In genomic region chr22:30720263-30720837, GRCh38 we compare ENCODE assay signal across 18 cellular contexts. TPM values are rescaled to one million over a fixed set of nuclear protein-coding genes. Genes with fewer than 3 reads are reported as not detected.
DNase-seq lines count a peak whose midpoint lies in the region; ATAC-seq, FAIRE-seq and TF ChIP-seq lines count a peak whose summit lies in the region.
"Had no signal": no experiment of that assay in that cellular context is flagged by ENCODE, and none has a peak within 500 bp of the region (broad histone marks: within the 10 kb centered on the region; RNA-seq: fewer than 3 reads in every experiment).

No MANE protein-coding gene starts in this region.

- no peak for TF ChIP-seq RAD21 in GM12878 (IDR thresholded peaks at IDR 0.05; ENCODE audit: insufficient read depth, low read depth, low read length)

- SMC1A ChIA-PET in GM12878 (lab: Charles Lee; ENCODE audit: uncharacterized antibody, unreplicated experiment): interaction anchor here (1.7 to 2.3 kb wide), 3 partner anchors 20 to 34 kb away, joined by 3 to 8 read pairs (median 4); no protein-coding TSS in a partner anchor

- BruUV-seq in GM12878 (replicated peaks; lab: Mats Ljungman, UMichigan): no TSS peak

- CTCF ChIA-PET in GM12878 (lab: Yijun Ruan, JAX): interaction anchor here (1.0 to 2.2 kb wide), 2 partner anchors 35 to 114 kb away, joined by 3 to 9 read pairs; no protein-coding TSS in a partner anchor

- TF ChIP-seq EP300 in GM12878 (IDR thresholded peaks at IDR 0.05; ENCODE audit: borderline replicate concordance in 1 of 2, control insufficient read depth in 1 of 2, low read depth in 2 of 2, low read length in 2 of 2): no peak

- peak; percentile 49 for ATAC-seq in GM12878
- no peak for ATAC-seq in GM18861 (IDR thresholded peaks at IDR 0.05; ENCODE audit: unreplicated experiment)
- ATAC-seq in naive thymus-derived CD8-positive, alpha-beta T cell: no peak
- ATAC-seq: A549 had no signal

- 63% methylated on average over 5 of the region's 5 CpGs for WGBS in GM12878 (ENCODE audit: insufficient coverage, insufficient replicate concordance, low lambda C conversion rate, missing lambda C conversion rate)

- no peaks in the 10 kb centered on the region for H3K4me1 ChIP-seq in GM12878 (ENCODE audit: control insufficient read depth, insufficient read depth, low read length)

- H3K9ac ChIP-seq in GM12878 (ENCODE audit: control insufficient read depth, insufficient read depth, low read length): no peak overlapping the region

- POLR2A ChIA-PET in GM12878 (lab: Charles Lee): interaction anchor here (0.6 kb wide), 1 partner anchor 191 kb away, joined by 3 read pairs; no protein-coding TSS in a partner anchor
- POLR2A ChIA-PET in naive thymus-derived CD8-positive, alpha-beta T cell (lab: Charles Lee): no interaction called here

- no peaks in the 10 kb centered on the region for H4K20me1 ChIP-seq in GM12878 (ENCODE audit: control insufficient read depth, insufficient read depth)

- intact Hi-C loops in GM12878 (cut with micrococcal nuclease; ENCODE audit: unreplicated experiment): no loop called here

- peaks cover 0 to 9% (median 0%) of the 10 kb centered on the region in 5 donors for H3K27me3 Mint-ChIP-seq in naive thymus-derived CD8-positive, alpha-beta T cell

- H3K4me3 Mint-ChIP-seq in naive thymus-derived CD8-positive, alpha-beta T cell: no peak overlapping the region
- H3K4me3 Mint-ChIP-seq: H9 had no signal

- no peak overlapping the region for H2AFZ ChIP-seq in GM12878 (ENCODE audit: control insufficient read depth, low read depth, low read length)

- no peak for TF ChIP-seq CTCF in GM12878 (IDR thresholded peaks at IDR 0.05 in 2 of 3, conservative IDR thresholded peaks at IDR 0.05 in 1 of 3; ENCODE audit: control insufficient read depth in 2 of 3, extremely low read depth in 1 of 3, insufficient read depth in 1 of 3, low read depth in 3 of 3, low read length in 3 of 3)
- no peak for TF ChIP-seq CTCF in coronary artery (IDR thresholded peaks at IDR 0.05)

- no peak overlapping the region for H3K27ac Mint-ChIP-seq in naive thymus-derived CD8-positive, alpha-beta T cell
- H3K27ac Mint-ChIP-seq: H9, IgD-negative memory B cell had no signal

- no peaks in the 10 kb centered on the region for H3K9me3 Mint-ChIP-seq in naive thymus-derived CD8-positive, alpha-beta T cell
- H3K9me3 Mint-ChIP-seq: H9, IgD-negative memory B cell had no signal

- DNase-seq in CD1c-positive myeloid dendritic cell (ENCODE audit: extremely low spot score) (peak; percentile 6), MV-4-11 (lab: John Stamatoyannopoulos, UW) (peak; percentile 28), GM12878 (ENCODE audit: low read depth, low spot score) (no peak), mesenteric fat pad (ENCODE audit: low spot score) (peak; percentile 24), coronary artery (ENCODE audit: low spot score) (no peak), NCI-H524 treated with DMSO at 0.1 percent for 48 hours (lab: John Stamatoyannopoulos, UW) (no peak)
- no peak for DNase-seq in naive thymus-derived CD8-positive, alpha-beta T cell
- DNase-seq: C1 segment of cervical spinal cord, DMS 273 treated with DMSO at 0.1 percent for 48 hours, GF-D8, H9, NCI-H1048, NCI-H146, NCI-H524, SIG-M5 had no signal

- no peaks in the 10 kb centered on the region for H3K79me2 ChIP-seq in GM12878 (ENCODE audit: control insufficient read depth, insufficient read depth, low read length)

- no peak overlapping the region for H3K4me3 ChIP-seq in GM12878
- no peak overlapping the region for H3K4me3 ChIP-seq in coronary artery
- H3K4me3 ChIP-seq: A549 had no signal

- no peaks in the 10 kb centered on the region for H3K27me3 ChIP-seq in GM12878 (replicated peaks in 1 of 2; ENCODE audit: control insufficient read depth in 2 of 2, insufficient read depth in 2 of 2, low read length in 1 of 2)

- no peaks in the 10 kb centered on the region for H3K9me3 ChIP-seq in GM12878 (replicated peaks; ENCODE audit: control insufficient read depth, insufficient read depth, low read length)
- H3K9me3 ChIP-seq: A549 had no signal

- TF ChIP-seq POLR2A in GM12878 (IDR thresholded peaks at IDR 0.05; ENCODE audit: low read depth, low read length): no peak

- no peaks in the 10 kb centered on the region for H3K36me3 Mint-ChIP-seq in naive thymus-derived CD8-positive, alpha-beta T cell
- H3K36me3 Mint-ChIP-seq: IgD-negative memory B cell had no signal

- H3K4me1 Mint-ChIP-seq in naive thymus-derived CD8-positive, alpha-beta T cell: no peaks in the 10 kb centered on the region
- H3K4me1 Mint-ChIP-seq: IgD-negative memory B cell had no signal

- in situ Hi-C loops in GM12878 (cut with MboI): no loop called here

- RAD21 ChIA-PET in GM12878 (lab: Charles Lee; ENCODE audit: unreplicated experiment): interaction anchor here (0.8 kb wide), 1 partner anchor 77 kb away, joined by 3 read pairs; no protein-coding TSS in a partner anchor

- H3K4me2 ChIP-seq in GM12878 (ENCODE audit: control insufficient read depth, insufficient read depth): no peak overlapping the region
- H3K4me2 ChIP-seq: A549 had no signal

- H3K27ac ChIP-seq in GM12878 (ENCODE audit: control insufficient read depth, insufficient read depth) (no peak overlapping the region), coronary artery (no peak overlapping the region)
- H3K27ac ChIP-seq: A549 had no signal

- H3K36me3 ChIP-seq in GM12878 (ENCODE audit: control insufficient read depth in 2 of 2, insufficient read depth in 2 of 2, low read length in 1 of 2): no peaks in the 10 kb centered on the region

- FAIRE-seq in GM12878 (lab: Jason Lieb, UNC): peak; percentile 23
- FAIRE-seq: A549 had no signal

TF ChIP-seq in GM12878, 131 proteins besides CTCF, POLR2A, EP300 and RAD21 (continues in another document):
- TF ChIP-seq JUNB (IDR thresholded peaks at IDR 0.05) (peak; percentile 39; the same call in 1 of the 2 replicates), SPI1 (IDR thresholded peaks at IDR 0.05; ENCODE audit: borderline replicate concordance, insufficient read depth, low read depth, low read length) (peak; percentile 3; the same call in 1 of the 2 replicates), IKZF1 (conservative IDR thresholded peaks at IDR 0.05) (peak; percentile 57), E4F1 (IDR thresholded peaks at IDR 0.05; ENCODE audit: borderline replicate concordance, partially characterized antibody) (no peak)

RNA-seq across cellular contexts. Expression of gene OSBP2, which starts 25.7 kb away (rescaled TPM):
- total RNA-seq in GM12878 (2013; cell fraction: nucleolus; rRNA removed): 3.7 and 5.0 TPM in 2 replicates
- total RNA-seq in GM12878 (2014; rRNA removed): 5.0 and 5.8 TPM in 2 replicates
- total RNA-seq in GM12878 (2014; rRNA removed; fragmentation: Illumina TruSeq; extraction: Trizol): 3.4 and 3.5 TPM in 2 replicates
- 7.3 and 7.7 TPM in 2 replicates for total RNA-seq in GM12878 (2021)
- 0.49 TPM for polyA plus RNA-seq in GM12878 (2011; ENCODE audit: low read depth)
- polyA plus RNA-seq in GM12878 (2011; rRNA removed): 0.39 and 0.77 TPM in 2 replicates
- 0.46 and 0.74 TPM in 2 replicates for polyA plus RNA-seq in GM12878 (2011; cell fraction: cytosol; rRNA removed)
- 1.1 and 1.2 TPM in 2 replicates for polyA plus RNA-seq in GM12878 (2011; cell fraction: nucleus; rRNA removed)
- polyA plus RNA-seq in GM12878 (2012): 0.91 and 1.3 TPM in 2 replicates
- polyA plus RNA-seq in GM12878 (2014; fragmentation: Illumina TruSeq; extraction: Trizol): 2.8 and 4.5 TPM in 2 replicates
- under 1 TPM; 0.11 to 0.26 TPM for polyA plus RNA-seq in GM12878 (2014; fragmentation: Nextera tagmentation; extraction: Ambion mirVana)
- polyA plus RNA-seq in GM12878 (2014; rRNA removed): 5.0 and 5.7 TPM in 2 replicates
- 1 to 10 TPM; 3.5 to 3.7 TPM for polyA plus RNA-seq in GM12878 (2016; fragmentation: Nextera tagmentation; extraction: Ambion mirVana)
- 0.77 and 1.2 TPM in 2 replicates for polyA minus RNA-seq in GM12878 (2011; rRNA and poly(A)+ RNA removed)
- 2.0 and 2.1 TPM in 2 replicates for polyA minus RNA-seq in GM12878 (2011; cell fraction: cytosol; rRNA and poly(A)+ RNA removed)
- 0.85 and 1.7 TPM in 2 replicates for polyA minus RNA-seq in GM12878 (2011; cell fraction: nucleus; rRNA and poly(A)+ RNA removed)
- 1.4 TPM for total RNA-seq in mesenteric fat pad
- total RNA-seq in naive thymus-derived CD8-positive, alpha-beta T cell: 1 to 10 TPM; 1.3 to 1.8 TPM
- polyA plus RNA-seq in naive thymus-derived CD8-positive, alpha-beta T cell: under 1 TPM; 0.60 to 0.75 (median 0.70) TPM

RNA-seq across cellular contexts. Expression of gene DUSP18, which starts 52.7 kb away (rescaled TPM):
- total RNA-seq in GM12878 (2013; cell fraction: nucleolus; rRNA removed): 15.8 and 16.5 TPM in 2 replicates
- total RNA-seq in GM12878 (2014; rRNA removed): 4.9 and 8.2 TPM in 2 replicates
- total RNA-seq in GM12878 (2014; rRNA removed; fragmentation: Illumina TruSeq; extraction: Trizol): 5.5 TPM in 2 replicates
- total RNA-seq in GM12878 (2021): 7.0 and 7.2 TPM in 2 replicates
- polyA plus RNA-seq in GM12878 (2011; ENCODE audit: low read depth): 3.0 TPM
- 7.4 and 11.3 TPM in 2 replicates for polyA plus RNA-seq in GM12878 (2011; rRNA removed)
- 22.0 TPM in 2 replicates for polyA plus RNA-seq in GM12878 (2011; cell fraction: cytosol; rRNA removed)
- 8.9 and 10.6 TPM in 2 replicates for polyA plus RNA-seq in GM12878 (2011; cell fraction: nucleus; rRNA removed)
- polyA plus RNA-seq in GM12878 (2012): 3.1 and 3.6 TPM in 2 replicates
- polyA plus RNA-seq in GM12878 (2014; fragmentation: Illumina TruSeq; extraction: Trizol): 7.1 and 7.2 TPM in 2 replicates
- 1 to 10 TPM; 1.9 to 2.5 TPM for polyA plus RNA-seq in GM12878 (2014; fragmentation: Nextera tagmentation; extraction: Ambion mirVana)
- 7.5 and 8.9 TPM in 2 replicates for polyA plus RNA-seq in GM12878 (2014; rRNA removed)
- 10 to 100 TPM; 10.9 to 11.9 TPM for polyA plus RNA-seq in GM12878 (2016; fragmentation: Nextera tagmentation; extraction: Ambion mirVana)
- polyA minus RNA-seq in GM12878 (2011; rRNA and poly(A)+ RNA removed): 20.3 and 21.1 TPM in 2 replicates
- 5.1 and 6.4 TPM in 2 replicates for polyA minus RNA-seq in GM12878 (2011; cell fraction: cytosol; rRNA and poly(A)+ RNA removed)
- 5.9 and 11.1 TPM in 2 replicates for polyA minus RNA-seq in GM12878 (2011; cell fraction: nucleus; rRNA and poly(A)+ RNA removed)
- 6.8 TPM for total RNA-seq in mesenteric fat pad
- total RNA-seq in naive thymus-derived CD8-positive, alpha-beta T cell: 10 to 100 TPM; 14.8 to 18.6 TPM
- polyA plus RNA-seq in naive thymus-derived CD8-positive, alpha-beta T cell: 1 to 10 TPM; 5.1 to 7.8 (median 6.6) TPM

Comparison
In these comparisons a context has a peak if more than half of its experiments do, and no peak if none do; other contexts are left out.
1. DNase-seq: peak in CD1c-positive myeloid dendritic cell (single experiment), MV-4-11 (single experiment) and mesenteric fat pad (single experiment); none in GM12878 (single experiment), coronary artery (single experiment), NCI-H524 treated with DMSO at 0.1 percent for 48 hours (single experiment) and naive thymus-derived CD8-positive, alpha-beta T cell (0 of 10).